8 cellular contexts compared by ENCODE assay signal in the genomic region with DNA sequence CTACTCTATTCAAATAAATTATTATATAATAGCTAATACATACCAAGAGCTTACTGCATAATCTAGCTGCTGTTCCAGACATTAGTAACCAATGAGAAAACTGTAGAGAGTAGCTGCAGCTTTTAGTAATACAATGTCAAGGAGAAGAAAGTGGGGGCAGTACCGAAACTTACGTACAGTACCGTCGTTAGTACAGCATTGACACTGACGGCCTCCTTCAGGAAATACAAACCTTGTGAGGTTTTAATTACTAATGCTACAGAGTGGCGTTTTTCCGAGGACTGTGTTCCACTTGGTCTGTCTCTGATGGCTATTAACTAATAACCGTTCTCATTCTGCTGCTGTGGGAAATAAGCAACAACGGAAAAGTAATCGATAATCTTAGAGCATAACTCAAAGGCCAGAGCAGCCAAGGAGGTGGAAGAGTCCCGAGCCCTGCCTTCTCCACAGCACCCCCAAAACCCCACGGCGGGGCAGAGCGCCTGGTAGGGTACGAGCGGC. TPM values are rescaled to one million over a fixed set of nuclear protein-coding genes. Genes with fewer than 3 reads are reported as not detected.
DNase-seq lines count a peak whose midpoint lies in the region; ATAC-seq and TF ChIP-seq lines count a peak whose summit lies in the region.

No MANE protein-coding gene starts in this region.

- H3K27ac Mint-ChIP-seq in CD14-positive monocyte, result peak overlapping the region in 4 of 7 donors; percentile 45 to 65 (median 54)

- H3K27me3 Mint-ChIP-seq in CD14-positive monocyte (ENCODE audit: low read depth in 3 of 3), result no peaks in the 10 kb centered on the region

- TF ChIP-seq CTCF in CD14-positive monocyte (IDR thresholded peaks at IDR 0.05), result no peak

- H3K4me1 ChIP-seq in adipocyte (ENCODE audit: control insufficient read depth, insufficient read depth, low read length), result peaks cover 9% of the 10 kb centered on the region

- no peaks in the 10 kb centered on the region for H3K27me3 ChIP-seq in adipocyte (replicated peaks; ENCODE audit: control insufficient read depth, insufficient read depth, low read length)

- H3K4me1 Mint-ChIP-seq in CD14-positive monocyte, result peaks cover 13% of the 10 kb centered on the region

- DNase-seq in CD14-positive monocyte (ENCODE audit: low spot score) (no peak), NCI-H526 (lab: John Stamatoyannopoulos, UW) (peak; percentile 5 to 19), adipocyte (ENCODE audit: low read depth) (peak; percentile 50), UCSD-AML1 (lab: John Stamatoyannopoulos, UW; ENCODE audit: unreplicated experiment) (no peak)

- intact Hi-C loops in CD14-positive monocyte (cut with micrococcal nuclease), result loop anchor here in 1 of 2 donors (5.0 kb wide), 1 partner anchor 163 kb away; no protein-coding TSS in a partner anchor

- peak overlapping the region in 20 of 21 experiments; percentile 40 to 93 (median 84) for H3K27ac ChIP-seq in skin epidermis

- H3K36me3 ChIP-seq in adipocyte (ENCODE audit: control insufficient read depth, insufficient read depth, low read length, severe bottlenecking), result no peaks in the 10 kb centered on the region

- peaks cover 0 to 3% of the 10 kb centered on the region in 2 donors for H3K36me3 Mint-ChIP-seq in CD14-positive monocyte

- H3K4me3 ChIP-seq in adipocyte (ENCODE audit: low read length), result peak overlapping the region; percentile 89
- peak overlapping the region; percentile 40 for H3K4me3 ChIP-seq in iPS-11a (ENCODE audit: low read depth, low read length)
- H3K4me3 ChIP-seq in skin epidermis, result peak overlapping the region; percentile 54 to 90 (median 63)

- peak overlapping the region; percentile 83 to 90 for H3K4me3 Mint-ChIP-seq in CD14-positive monocyte

- H3K9ac ChIP-seq in adipocyte (ENCODE audit: low read length), result peak overlapping the region; percentile 81

- ATAC-seq in GM18517 (IDR thresholded peaks at IDR 0.05; ENCODE audit: unreplicated experiment), result peak; percentile 58
- ATAC-seq in HG02943 (IDR thresholded peaks at IDR 0.05; ENCODE audit: low read depth, unreplicated experiment), result peak; percentile 52

- no peaks in the 10 kb centered on the region for H3K9me3 ChIP-seq in adipocyte (ENCODE audit: control insufficient read depth, low read length)

- no peaks in the 10 kb centered on the region for H3K9me3 Mint-ChIP-seq in CD14-positive monocyte

RNA-seq across cellular contexts. Expression of a gene that starts 0.3 kb away (rescaled TPM):
- 1 to 10 TPM; 1.2 to 2.1 TPM for polyA plus RNA-seq in CD14-positive monocyte

RNA-seq across cellular contexts. Expression of a gene that starts 27.6 kb away (rescaled TPM):
- under 1 TPM in 1 of 2 donors, not detected in 1; 0.04 TPM for polyA plus RNA-seq in CD14-positive monocyte

Comparison
In these comparisons a context has a peak if more than half of its experiments do, and no peak if none do; other contexts are left out.
1. DNase-seq: peak in NCI-H526 (2 of 2) and adipocyte (single experiment); none in CD14-positive monocyte (single experiment) and UCSD-AML1 (single experiment).
2. Peak in every context shown above with its lines, with median percentiles within 50 percentile points of each other: H3K4me3 ChIP-seq.